ENCODE assay signal across 1 cellular context in genomic region chr2:54595161-54595803, GRCh38.
TF ChIP-seq lines count a peak whose summit lies in the region.

No MANE protein-coding gene starts in this region.

TF ChIP-seq in HepG2, 621 proteins besides CTCF, POLR2A, EP300 and RAD21 (continued from another document):
- TF ChIP-seq, protein P1, sequence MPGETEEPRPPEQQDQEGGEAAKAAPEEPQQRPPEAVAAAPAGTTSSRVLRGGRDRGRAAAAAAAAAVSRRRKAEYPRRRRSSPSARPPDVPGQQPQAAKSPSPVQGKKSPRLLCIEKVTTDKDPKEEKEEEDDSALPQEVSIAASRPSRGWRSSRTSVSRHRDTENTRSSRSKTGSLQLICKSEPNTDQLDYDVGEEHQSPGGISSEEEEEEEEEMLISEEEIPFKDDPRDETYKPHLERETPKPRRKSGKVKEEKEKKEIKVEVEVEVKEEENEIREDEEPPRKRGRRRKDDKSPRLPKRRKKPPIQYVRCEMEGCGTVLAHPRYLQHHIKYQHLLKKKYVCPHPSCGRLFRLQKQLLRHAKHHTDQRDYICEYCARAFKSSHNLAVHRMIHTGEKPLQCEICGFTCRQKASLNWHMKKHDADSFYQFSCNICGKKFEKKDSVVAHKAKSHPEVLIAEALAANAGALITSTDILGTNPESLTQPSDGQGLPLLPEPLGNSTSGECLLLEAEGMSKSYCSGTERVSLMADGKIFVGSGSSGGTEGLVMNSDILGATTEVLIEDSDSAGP (CRISPR knock-in tag; IDR thresholded peaks at IDR 0.05; ENCODE audit: borderline replicate concordance) = no peak
- TF ChIP-seq RXRB (CRISPR knock-in tag; IDR thresholded peaks at IDR 0.05; ENCODE audit: borderline replicate concordance) (no peak), ZNF280B (CRISPR knock-in tag; IDR thresholded peaks at IDR 0.05; ENCODE audit: borderline replicate concordance) (no peak), ZNF121 (CRISPR knock-in tag; IDR thresholded peaks at IDR 0.05) (no peak), MBNL3 (CRISPR knock-in tag; conservative IDR thresholded peaks at IDR 0.05) (no peak), ATF7-NPFF (CRISPR knock-in tag; IDR thresholded peaks at IDR 0.05; ENCODE audit: low read depth) (no peak)
TF ChIP-seq in HepG2: peak in this region for 12.
